In the genomic region with DNA sequence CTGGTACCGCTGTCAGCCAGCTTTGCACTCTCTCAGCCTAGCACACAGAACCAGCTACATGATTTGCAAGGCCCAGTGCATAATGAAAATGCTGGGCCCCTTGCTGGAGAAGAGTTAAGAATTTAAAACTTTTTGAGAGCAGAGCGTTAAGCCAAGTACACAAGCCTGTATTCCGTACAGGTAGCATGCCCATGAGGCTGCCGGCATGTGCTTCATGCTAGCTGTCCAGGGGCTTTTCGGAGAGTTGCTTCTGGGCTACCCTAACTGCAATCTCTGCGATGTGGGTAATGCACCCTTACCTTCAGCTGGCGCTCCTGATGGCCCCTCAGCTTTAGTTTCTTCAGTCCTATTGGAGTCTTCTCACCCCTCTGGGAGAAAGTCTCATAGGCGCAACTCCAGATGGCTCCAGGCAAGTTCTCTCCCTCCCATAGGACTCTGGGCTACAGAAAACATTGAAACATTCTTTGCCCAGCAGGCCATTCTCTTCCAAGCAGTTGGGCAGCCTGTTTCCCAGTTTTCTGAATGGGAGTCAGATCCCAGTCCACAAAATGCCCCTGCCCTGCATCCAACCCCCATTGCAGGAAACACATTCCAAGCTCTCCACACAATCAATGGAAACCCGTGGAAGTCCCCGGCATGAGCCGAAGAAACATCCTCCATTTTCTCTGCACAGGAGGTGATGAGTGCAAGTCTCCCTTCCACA, we compare ENCODE assay signal across 25 cellular contexts.
"Had no signal": no experiment of that assay in that cellular context is flagged by ENCODE, and none has a peak within 500 bp of the region (broad histone marks: within the 10 kb centered on the region; RNA-seq: fewer than 3 reads in every experiment).

No MANE protein-coding gene starts in this region.

- FAIRE-seq: bronchial epithelial cell, pancreas had no signal

- H3K9me3 ChIP-seq: colonic mucosa, left lung, neutrophil, pancreas, psoas muscle, right atrium auricular region, tibial artery had no signal

- ATAC-seq: heart right ventricle; left lung; naive thymus-derived CD8-positive, alpha-beta T cell; pancreas; psoas muscle; stimulated activated naive CD8-positive, alpha-beta T cell treated with anti-CD3 and anti-CD28 coated beads, Interleukin-15, Interleukin-2, amounts not matched to agents 100 U/mL and 50 U/mL, for 24 hours had no signal

- H3K27me3 ChIP-seq: colonic mucosa, right atrium auricular region, tibial artery had no signal

- H3K36me3 Mint-ChIP-seq: activated CD4-positive, alpha-beta memory T cell treated with anti-CD3 and anti-CD28 coated beads for 36 hours; activated naive CD4-positive, alpha-beta T cell treated with anti-CD3 and anti-CD28 coated beads, Interleukin-2, amount 10 ng/mL, durations not matched to agents 7 days and 5 days; mesothelial cell of epicardium; naive thymus-derived CD8-positive, alpha-beta T cell had no signal

- H3K4me3 Mint-ChIP-seq: activated B cell treated with CpG ODN at 0.5 μM for 24 hours; activated CD4-positive, alpha-beta memory T cell treated with anti-CD3 and anti-CD28 coated beads for 36 hours; activated naive CD4-positive, alpha-beta T cell treated with anti-CD3 and anti-CD28 coated beads, Interleukin-2, amount 10 ng/mL, durations not matched to agents 7 days and 5 days; immature natural killer cell; mesothelial cell of epicardium; naive thymus-derived CD8-positive, alpha-beta T cell; T-helper 1 cell treated with Interleukin-12 subunit alpha and Interleukin-12 subunit beta and Interleukin-4 antibody, amounts not matched to agents 30 μg/mL and 1 μg/mL, for 36 hours had no signal

- H3K4me1 ChIP-seq: colonic mucosa, psoas muscle had no signal

- DNase-seq: activated B cell treated with CpG ODN at 0.5 μM for 24 hours; activated CD4-positive, alpha-beta memory T cell treated with anti-CD3 and anti-CD28 coated beads for 36 hours; activated CD4-positive, alpha-beta T cell treated with anti-CD3 and anti-CD28 coated beads for 4 hours; activated effector memory CD4-positive, alpha-beta T cell treated with anti-CD3 and anti-CD28 coated beads, Interleukin-2, amount 50 U/mL, for 16 hours; activated naive CD4-positive, alpha-beta T cell treated with anti-CD3 and anti-CD28 coated beads, Interleukin-2, amount 10 ng/mL, durations not matched to agents 7 days and 5 days; activated T-cell treated with anti-CD3 and anti-CD28 coated beads, Interleukin-2, amount 50 U/mL, for 48 hours; colonic mucosa; heart right ventricle; immature natural killer cell; kidney glomerular epithelial cell; left lung; naive thymus-derived CD8-positive, alpha-beta T cell; pancreas; psoas muscle; stimulated activated CD4-positive, alpha-beta T cell treated with anti-CD3 and anti-CD28 coated beads, Interleukin-4, amount 100 ng/mL, for 24 hours; stimulated activated naive CD8-positive, alpha-beta T cell treated with anti-CD3 and anti-CD28 coated beads, Interleukin-15, Interleukin-2, amounts not matched to agents 100 U/mL and 50 U/mL, for 24 hours; T1000; tibial artery had no signal

- H3K36me3 ChIP-seq: colonic mucosa, heart right ventricle, left lung, neutrophil, pancreas, right atrium auricular region, tibial artery had no signal

- H3K27ac Mint-ChIP-seq: activated B cell treated with CpG ODN at 0.5 μM for 24 hours; activated CD4-positive, alpha-beta memory T cell treated with anti-CD3 and anti-CD28 coated beads for 36 hours; activated naive CD4-positive, alpha-beta T cell treated with anti-CD3 and anti-CD28 coated beads, Interleukin-2, amount 10 ng/mL, durations not matched to agents 7 days and 5 days; immature natural killer cell; mesothelial cell of epicardium; T-helper 1 cell treated with Interleukin-12 subunit alpha and Interleukin-12 subunit beta and Interleukin-4 antibody, amounts not matched to agents 30 μg/mL and 1 μg/mL, for 36 hours had no signal

- H3K4me3 ChIP-seq: colonic mucosa, heart right ventricle, left lung, lung, pancreas, psoas muscle, right atrium auricular region, tibial artery had no signal

- H3K9me3 Mint-ChIP-seq: activated B cell treated with CpG ODN at 0.5 μM for 24 hours; activated CD4-positive, alpha-beta memory T cell treated with anti-CD3 and anti-CD28 coated beads for 36 hours; activated naive CD4-positive, alpha-beta T cell treated with anti-CD3 and anti-CD28 coated beads, Interleukin-2, amount 10 ng/mL, durations not matched to agents 7 days and 5 days; immature natural killer cell; mesothelial cell of epicardium; naive thymus-derived CD8-positive, alpha-beta T cell; T-helper 1 cell treated with Interleukin-12 subunit alpha and Interleukin-12 subunit beta and Interleukin-4 antibody, amounts not matched to agents 30 μg/mL and 1 μg/mL, for 36 hours had no signal

- H3K27ac ChIP-seq: colonic mucosa, epithelial cell of prostate, heart right ventricle, left lung, neutrophil, pancreas, psoas muscle, right atrium auricular region, tibial artery had no signal
